In genomic region chr14:57493467-57494181, GRCh38 we compare ENCODE assay signal across 10 cellular contexts. TPM values are rescaled to one million over a fixed set of nuclear protein-coding genes. Genes with fewer than 3 reads are reported as not detected.
A peak's percentile ranks its signal among the peaks of the same experiment; 100 is the strongest.
DNase-seq lines count a peak whose midpoint lies in the region; ATAC-seq and TF ChIP-seq lines count a peak whose summit lies in the region.
"Had no signal": no experiment of that assay in that cellular context is flagged by ENCODE, and none has a peak within 500 bp of the region (broad histone marks: within the 10 kb centered on the region; RNA-seq: fewer than 3 reads in every experiment).

A gene with protein sequence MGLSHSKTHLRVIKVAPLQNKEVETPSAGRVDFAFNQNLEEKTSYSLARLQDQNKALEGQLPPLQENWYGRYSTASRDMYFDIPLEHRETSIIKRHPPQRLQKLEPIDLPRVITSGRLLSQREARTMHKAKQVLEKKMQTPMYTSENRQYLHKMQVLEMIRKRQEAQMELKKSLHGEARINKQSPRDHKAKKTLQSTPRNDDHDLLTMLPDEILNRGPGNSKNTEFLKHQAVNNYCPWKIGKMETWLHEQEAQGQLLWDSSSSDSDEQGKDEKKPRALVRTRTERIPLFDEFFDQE (minus strand): TSS chr14:57493857. CDS start chr14:57493715, 142 bp downstream.

- ATAC-seq in GM18858 (IDR thresholded peaks at IDR 0.05; ENCODE audit: unreplicated experiment) (peak; percentile 74), GM21825 (IDR thresholded peaks at IDR 0.05; ENCODE audit: unreplicated experiment) (peak; percentile 83), HG03521 (IDR thresholded peaks at IDR 0.05; ENCODE audit: unreplicated experiment) (peak; percentile 57), left ventricle myocardium superior (no peak)
- ATAC-seq: heart right ventricle had no signal

- peaks cover 5 to 40% (median 29%) of the 10 kb centered on the region in 4 donors for H3K4me1 ChIP-seq in liver (ENCODE audit: control insufficient read depth in 4 of 4, insufficient read depth in 4 of 4, low read length in 3 of 4)
- H3K4me1 ChIP-seq: heart right ventricle had no signal

- 14% methylated on average over 6 of the region's 6 CpGs for WGBS in liver

- DNase-seq in NOMO-1 (lab: John Stamatoyannopoulos, UW; ENCODE audit: unreplicated experiment in 2 of 2) (no peak), left ventricle myocardium superior (no peak), NCI-H2196 (lab: John Stamatoyannopoulos, UW; ENCODE audit: unreplicated experiment) (no peak)
- no peak for DNase-seq in stimulated activated CD4-positive, alpha-beta T cell treated with anti-CD3 and anti-CD28 coated beads, Interleukin-12 subunit alpha, Interleukin-12 subunit beta, amount 100 ng/mL, for 4 hours
- DNase-seq: heart right ventricle had no signal

- peak; percentile 20 to 23 for TF ChIP-seq RAD21 in liver (IDR thresholded peaks at IDR 0.05)

- no peak for TF ChIP-seq CTCF in liver (IDR thresholded peaks at IDR 0.05; ENCODE audit: low read depth, low read length, missing input control)

- no peaks in the 10 kb centered on the region for H3K36me3 ChIP-seq in liver (ENCODE audit: control insufficient read depth in 4 of 4, insufficient read depth in 3 of 4, low read depth in 1 of 4, low read length in 3 of 4)
- H3K36me3 ChIP-seq: heart right ventricle had no signal

- H3K27ac ChIP-seq in liver (ENCODE audit: low read depth in 1 of 2, low read length in 2 of 2), result peak within 1 kb of the TSS; percentile 54 to 65
- H3K27ac ChIP-seq: heart right ventricle, VCaP had no signal

- peak within 1 kb of the TSS; percentile 43 to 65 (median 65) for H3K4me3 ChIP-seq in liver (ENCODE audit: low read depth in 1 of 3, low read length in 3 of 3)
- H3K4me3 ChIP-seq: heart right ventricle had no signal

- no peaks in the 10 kb centered on the region for H3K27me3 ChIP-seq in liver (ENCODE audit: control insufficient read depth in 4 of 4, insufficient read depth in 4 of 4, low read length in 3 of 4)

- intact Hi-C loops in left ventricle myocardium superior (cut with micrococcal nuclease), result no loop called here

- H3K9me3 ChIP-seq in liver (ENCODE audit: control insufficient read depth in 4 of 4, low read length in 3 of 4), result no peaks in the 10 kb centered on the region
- H3K9me3 ChIP-seq: heart right ventricle had no signal

- H3K9ac ChIP-seq in liver (ENCODE audit: low read depth in 1 of 2, low read length in 2 of 2), result peak within 1 kb of the TSS; percentile 2 to 58

TF ChIP-seq in liver, 16 proteins besides CTCF, POLR2A, EP300 and RAD21:
- peak; percentile 45 for TF ChIP-seq MAX (IDR thresholded peaks at IDR 0.05)
- peak; percentile 68 to 72 for TF ChIP-seq RXRA (IDR thresholded peaks at IDR 0.05)
- TF ChIP-seq FOXA1 (IDR thresholded peaks at IDR 0.05), result peak; percentile 59
- peak; percentile 56 to 66 for TF ChIP-seq HNF4A (conservative IDR thresholded peaks at IDR 0.05)
- peak in 1 of 2 donors; percentile 35 for TF ChIP-seq GABPA (IDR thresholded peaks at IDR 0.05 in 1 of 2, conservative IDR thresholded peaks at IDR 0.05 in 1 of 2)
- TF ChIP-seq HNF4G (IDR thresholded peaks at IDR 0.05), result no peak
- peak in 1 of 2 donors; percentile 33 for TF ChIP-seq EGR1 (IDR thresholded peaks at IDR 0.05; ENCODE audit: low read depth in 2 of 2)
- TF ChIP-seq TAF1 (conservative IDR thresholded peaks at IDR 0.05), result peak; percentile 91
- TF ChIP-seq YY1 (IDR thresholded peaks at IDR 0.05), result peak; percentile 68
- peak; percentile 90 for TF ChIP-seq SP1 (IDR thresholded peaks at IDR 0.05)
- TF ChIP-seq, protein P1, sequence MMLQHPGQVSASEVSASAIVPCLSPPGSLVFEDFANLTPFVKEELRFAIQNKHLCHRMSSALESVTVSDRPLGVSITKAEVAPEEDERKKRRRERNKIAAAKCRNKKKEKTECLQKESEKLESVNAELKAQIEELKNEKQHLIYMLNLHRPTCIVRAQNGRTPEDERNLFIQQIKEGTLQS (IDR thresholded peaks at IDR 0.05), result peak; percentile 56
- peak; percentile 51 to 76 for TF ChIP-seq JUND (IDR thresholded peaks at IDR 0.05)
- TF ChIP-seq REST (IDR thresholded peaks at IDR 0.05), result peak; percentile 79
- TF ChIP-seq, protein P2, sequence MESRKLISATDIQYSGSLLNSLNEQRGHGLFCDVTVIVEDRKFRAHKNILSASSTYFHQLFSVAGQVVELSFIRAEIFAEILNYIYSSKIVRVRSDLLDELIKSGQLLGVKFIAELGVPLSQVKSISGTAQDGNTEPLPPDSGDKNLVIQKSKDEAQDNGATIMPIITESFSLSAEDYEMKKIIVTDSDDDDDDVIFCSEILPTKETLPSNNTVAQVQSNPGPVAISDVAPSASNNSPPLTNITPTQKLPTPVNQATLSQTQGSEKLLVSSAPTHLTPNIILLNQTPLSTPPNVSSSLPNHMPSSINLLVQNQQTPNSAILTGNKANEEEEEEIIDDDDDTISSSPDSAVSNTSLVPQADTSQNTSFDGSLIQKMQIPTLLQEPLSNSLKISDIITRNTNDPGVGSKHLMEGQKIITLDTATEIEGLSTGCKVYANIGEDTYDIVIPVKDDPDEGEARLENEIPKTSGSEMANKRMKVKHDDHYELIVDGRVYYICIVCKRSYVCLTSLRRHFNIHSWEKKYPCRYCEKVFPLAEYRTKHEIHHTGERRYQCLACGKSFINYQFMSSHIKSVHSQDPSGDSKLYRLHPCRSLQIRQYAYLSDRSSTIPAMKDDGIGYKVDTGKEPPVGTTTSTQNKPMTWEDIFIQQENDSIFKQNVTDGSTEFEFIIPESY (IDR thresholded peaks at IDR 0.05), result peak; percentile 47
- peak; percentile 23 for TF ChIP-seq FOXA2 (IDR thresholded peaks at IDR 0.05)
- TF ChIP-seq NR2F2 (IDR thresholded peaks at IDR 0.05), result no peak

RNA-seq across cellular contexts. Expression of the gene that starts here (rescaled TPM):
- total RNA-seq in liver, result 10 to 100 TPM; 11.2 to 47.7 TPM
- polyA plus RNA-seq in liver, result 10 to 100 TPM; 14.7 to 22.4 TPM
- total RNA-seq in left ventricle myocardium superior, result not detected
- total RNA-seq: heart right ventricle had no signal
- polyA plus RNA-seq: heart right ventricle had no signal

Comparison
In these comparisons a context has a peak if more than half of its experiments do, and no peak if none do; other contexts are left out.
1. RNA of the gene that starts here (total RNA-seq): 11.2 to 47.7 TPM in liver; not detected in left ventricle myocardium superior (single experiment); every median in the first group is over 10 times any median in the second.